2 cellular contexts compared by ENCODE assay signal in genomic region chrX:55488268-55488558, GRCh38.
TF ChIP-seq lines count a peak whose summit lies in the region.

No MANE protein-coding gene starts in this region.

TF ChIP-seq in liver, 16 proteins besides CTCF, POLR2A, EP300 and RAD21:
- no peak for TF ChIP-seq TAF1 (conservative IDR thresholded peaks at IDR 0.05)
- TF ChIP-seq GABPA (IDR thresholded peaks at IDR 0.05 in 1 of 2, conservative IDR thresholded peaks at IDR 0.05 in 1 of 2) = no peak
- no peak for TF ChIP-seq EGR1 (IDR thresholded peaks at IDR 0.05; ENCODE audit: low read depth in 2 of 2)
- no peak for TF ChIP-seq REST (IDR thresholded peaks at IDR 0.05)
- no peak for TF ChIP-seq NR2F2 (IDR thresholded peaks at IDR 0.05)
- no peak for TF ChIP-seq HNF4G (IDR thresholded peaks at IDR 0.05)
- no peak for TF ChIP-seq SP1 (IDR thresholded peaks at IDR 0.05)
- no peak for TF ChIP-seq FOXA2 (IDR thresholded peaks at IDR 0.05)
- no peak for TF ChIP-seq FOXA1 (IDR thresholded peaks at IDR 0.05)
- TF ChIP-seq JUND (IDR thresholded peaks at IDR 0.05) = no peak
- no peak for TF ChIP-seq YY1 (IDR thresholded peaks at IDR 0.05)
- TF ChIP-seq RXRA (IDR thresholded peaks at IDR 0.05) = no peak
- no peak for TF ChIP-seq HNF4A (conservative IDR thresholded peaks at IDR 0.05)
- no peak for TF ChIP-seq ATF3 (IDR thresholded peaks at IDR 0.05)
- TF ChIP-seq MAX (IDR thresholded peaks at IDR 0.05) = no peak
- TF ChIP-seq ZBTB33 (IDR thresholded peaks at IDR 0.05) = no peak

TF ChIP-seq in HepG2, 621 proteins besides CTCF, POLR2A, EP300 and RAD21:
- no peak for TF ChIP-seq HOXA5 (CRISPR knock-in tag; IDR thresholded peaks at IDR 0.05)
- TF ChIP-seq ZNF496 (CRISPR knock-in tag; IDR thresholded peaks at IDR 0.05; ENCODE audit: insufficient replicate concordance) = no peak
- TF ChIP-seq ZNF407 (CRISPR knock-in tag; IDR thresholded peaks at IDR 0.05; ENCODE audit: not compliant biosample characterization) = no peak
- TF ChIP-seq HHEX (CRISPR knock-in tag; IDR thresholded peaks at IDR 0.05) = no peak
